In genomic region chr2:42127425-42128424, GRCh38 we compare ENCODE assay signal across 1 cellular context.
TF ChIP-seq lines count a peak whose summit lies in the region.

No MANE protein-coding gene starts in this region.

TF ChIP-seq in H1, 55 proteins besides CTCF, POLR2A, EP300 and RAD21:
- TF ChIP-seq POU5F1 (IDR thresholded peaks at IDR 0.05; ENCODE audit: low read depth, low read length) = no peak
- TF ChIP-seq NANOG (IDR thresholded peaks at IDR 0.05; ENCODE audit: insufficient read depth, low read depth, low read length, poor library complexity, severe bottlenecking) = no peak
- no peak for TF ChIP-seq TCF12 (IDR thresholded peaks at IDR 0.05; ENCODE audit: low read depth, low read length)
- no peak for TF ChIP-seq TAF7 (optimal IDR thresholded peaks at IDR 0.05; ENCODE audit: borderline replicate concordance, low read depth, low read length)
- TF ChIP-seq, protein P1, sequence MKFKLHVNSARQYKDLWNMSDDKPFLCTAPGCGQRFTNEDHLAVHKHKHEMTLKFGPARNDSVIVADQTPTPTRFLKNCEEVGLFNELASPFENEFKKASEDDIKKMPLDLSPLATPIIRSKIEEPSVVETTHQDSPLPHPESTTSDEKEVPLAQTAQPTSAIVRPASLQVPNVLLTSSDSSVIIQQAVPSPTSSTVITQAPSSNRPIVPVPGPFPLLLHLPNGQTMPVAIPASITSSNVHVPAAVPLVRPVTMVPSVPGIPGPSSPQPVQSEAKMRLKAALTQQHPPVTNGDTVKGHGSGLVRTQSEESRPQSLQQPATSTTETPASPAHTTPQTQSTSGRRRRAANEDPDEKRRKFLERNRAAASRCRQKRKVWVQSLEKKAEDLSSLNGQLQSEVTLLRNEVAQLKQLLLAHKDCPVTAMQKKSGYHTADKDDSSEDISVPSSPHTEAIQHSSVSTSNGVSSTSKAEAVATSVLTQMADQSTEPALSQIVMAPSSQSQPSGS (IDR thresholded peaks at IDR 0.05; ENCODE audit: low read length) = no peak
- TF ChIP-seq SP4 (IDR thresholded peaks at IDR 0.05; ENCODE audit: low read length) = no peak
- TF ChIP-seq CHD2 (IDR thresholded peaks at IDR 0.05; ENCODE audit: low read length) = no peak
- no peak for TF ChIP-seq EZH2 (IDR thresholded peaks at IDR 0.05; ENCODE audit: low read depth, low read length, severe bottlenecking)
- TF ChIP-seq RFX5 (IDR thresholded peaks at IDR 0.05; ENCODE audit: borderline replicate concordance, low read depth, low read length) = no peak
